ENCODE assay signal across 10 cellular contexts in genomic region chr10:122407375-122408125, GRCh38. TPM values are rescaled to one million over a fixed set of nuclear protein-coding genes. Genes with fewer than 3 reads are reported as not detected.
DNase-seq lines count a peak whose midpoint lies in the region; ATAC-seq and TF ChIP-seq lines count a peak whose summit lies in the region.
"Had no signal": no experiment of that assay in that cellular context is flagged by ENCODE, and none has a peak within 500 bp of the region (broad histone marks: within the 10 kb centered on the region; RNA-seq: fewer than 3 reads in every experiment).

No MANE protein-coding gene starts in this region.

- H3K4me1 Mint-ChIP-seq in HFFc6 (ENCODE audit: low read depth), result peaks cover 12% of the 10 kb centered on the region; the same call in 1 of the 2 replicates
- H3K4me1 Mint-ChIP-seq in effector memory CD8-positive, alpha-beta T cell (ENCODE audit: low read depth in 2 of 2), result peaks cover 7 to 31% of the 10 kb centered on the region in 2 donors

- no peaks in the 10 kb centered on the region for H3K36me3 Mint-ChIP-seq in HFFc6 (ENCODE audit: low read depth)
- H3K36me3 Mint-ChIP-seq in effector memory CD8-positive, alpha-beta T cell (ENCODE audit: insufficient read depth), result peaks cover 16% of the 10 kb centered on the region

- TF ChIP-seq CTCF in HFFc6 (IDR thresholded peaks at IDR 0.05) (no peak), foreskin fibroblast (IDR thresholded peaks at IDR 0.05; ENCODE audit: low read depth, low read length) (no peak)

- no peak for ATAC-seq in GM19035 (IDR thresholded peaks at IDR 0.05; ENCODE audit: unreplicated experiment)
- ATAC-seq in effector memory CD8-positive, alpha-beta T cell (replicated peaks), result no peak

- DNase-seq in HFFc6, result no peak
- peak; percentile 42 for DNase-seq in activated T-cell treated with anti-CD3 and anti-CD28 coated beads, Interleukin-2, amount 50 U/mL, for 1 hour
- peak; percentile 74 to 82 for DNase-seq in foreskin fibroblast
- DNase-seq in stimulated activated CD4-positive, alpha-beta T cell treated with anti-CD3 and anti-CD28 coated beads, Interleukin-4, amount 100 ng/mL, for 1 hour, result peak; percentile 46
- DNase-seq in NCI-H510A (lab: John Stamatoyannopoulos, UW), result no peak
- no peak for DNase-seq in effector memory CD8-positive, alpha-beta T cell
- DNase-seq in NCI-H2227 treated with DMSO at 0.1 percent for 48 hours (lab: John Stamatoyannopoulos, UW), result no peak
- DNase-seq: cerebellar nuclear complex had no signal

- H3K27me3 Mint-ChIP-seq in HFFc6 (ENCODE audit: insufficient read depth), result peaks cover 2% of the 10 kb centered on the region; the same call in 1 of the 2 replicates
- no peaks in the 10 kb centered on the region for H3K27me3 Mint-ChIP-seq in effector memory CD8-positive, alpha-beta T cell

- no peaks in the 10 kb centered on the region for H3K9me3 Mint-ChIP-seq in HFFc6
- no peaks in the 10 kb centered on the region for H3K9me3 Mint-ChIP-seq in effector memory CD8-positive, alpha-beta T cell

- no peak overlapping the region; the same call in 1 of the 2 replicates for H3K4me3 Mint-ChIP-seq in HFFc6
- peak overlapping the region in 1 of 2 donors; percentile 14 for H3K4me3 Mint-ChIP-seq in effector memory CD8-positive, alpha-beta T cell

- H3K4me3 ChIP-seq in foreskin fibroblast (ENCODE audit: low read depth in 1 of 2, low read length in 2 of 2), result no peak overlapping the region

- H3K27ac Mint-ChIP-seq in HFFc6, result peak overlapping the region; percentile 22; the same call in 1 of the 2 replicates
- peak overlapping the region in 1 of 2 donors; percentile 70 for H3K27ac Mint-ChIP-seq in effector memory CD8-positive, alpha-beta T cell

RNA-seq across cellular contexts. Expression of gene PLEKHA1, which starts 33.0 kb away (rescaled TPM):
- 10 to 100 TPM; 17.7 to 26.2 (median 19.3) TPM for total RNA-seq in HFFc6 (2021; fragmentation: NEBNext Ultra II Directional; extraction: Animal tissue kit (Norgen Biotek cat#: 25700))

RNA-seq across cellular contexts. Expression of gene ARMS2, which starts 46.9 kb away (rescaled TPM):
- total RNA-seq in HFFc6 (2021; fragmentation: NEBNext Ultra II Directional; extraction: Animal tissue kit (Norgen Biotek cat#: 25700)), result not detected
- total RNA-seq: NCI-H460 had no signal

RNA-seq across cellular contexts. Expression of gene HTRA1, which starts 53.8 kb away (rescaled TPM):
- total RNA-seq in HFFc6 (2021; fragmentation: NEBNext Ultra II Directional; extraction: Animal tissue kit (Norgen Biotek cat#: 25700)), result 10 to 100 TPM; 55.0 to 67.2 (median 61.9) TPM

Comparison
In these comparisons a context has a peak if more than half of its experiments do, and no peak if none do; other contexts are left out.
1. DNase-seq: peak in activated T-cell treated with anti-CD3 and anti-CD28 coated beads, Interleukin-2, amount 50 U/mL, for 1 hour (single experiment), foreskin fibroblast (2 of 2) and stimulated activated CD4-positive, alpha-beta T cell treated with anti-CD3 and anti-CD28 coated beads, Interleukin-4, amount 100 ng/mL, for 1 hour (single experiment); none in HFFc6 (single experiment), NCI-H510A (single experiment), effector memory CD8-positive, alpha-beta T cell (0 of 3) and NCI-H2227 treated with DMSO at 0.1 percent for 48 hours (single experiment).